In the genomic region with DNA sequence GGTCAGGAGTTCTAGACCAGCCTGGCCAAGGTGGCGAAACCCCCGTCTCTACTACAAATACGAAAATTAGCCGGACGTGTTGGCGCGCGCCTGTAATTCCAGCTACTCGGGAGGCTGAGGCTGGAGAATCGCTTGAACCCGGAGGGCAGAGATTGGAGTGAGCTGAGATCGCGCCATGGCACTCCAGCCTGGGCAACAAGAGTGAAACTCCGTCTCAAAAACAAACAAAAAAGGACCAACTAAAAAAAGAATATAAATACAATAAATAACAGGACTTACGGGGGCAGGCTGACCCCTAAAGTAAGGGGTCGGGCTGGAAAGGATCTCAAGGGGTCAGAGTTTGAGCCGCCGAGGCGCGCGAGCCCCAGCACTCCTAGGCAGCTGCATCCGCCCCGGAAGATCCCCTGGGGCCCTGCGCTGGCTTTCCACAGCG, we compare ENCODE assay signal across 8 cellular contexts. TPM values are rescaled to one million over a fixed set of nuclear protein-coding genes. Genes with fewer than 3 reads are reported as not detected.
DNase-seq lines count a peak whose midpoint lies in the region; ATAC-seq and TF ChIP-seq lines count a peak whose summit lies in the region.

No MANE protein-coding gene starts in this region.

- H3K9me3 ChIP-seq in SJCRH30 (replicated peaks): no peaks in the 10 kb centered on the region

- H3K4me3 ChIP-seq in SJCRH30 (peak overlapping the region; percentile 80), fibroblast of mammary gland (ENCODE audit: control insufficient read depth, low read depth, low read length) (peak overlapping the region; percentile 74), skeletal muscle cell (ENCODE audit: low read depth, low read length) (peak overlapping the region; percentile 94)

- H3K27me3 ChIP-seq in SJCRH30: no peaks in the 10 kb centered on the region

- ATAC-seq in GM18517 (IDR thresholded peaks at IDR 0.05; ENCODE audit: unreplicated experiment) (peak; percentile 4), HG02870 (IDR thresholded peaks at IDR 0.05; ENCODE audit: unreplicated experiment) (no peak)

- H3K36me3 ChIP-seq in SJCRH30: peaks cover 7% of the 10 kb centered on the region; the same call in 1 of the 2 replicates

- TF ChIP-seq CTCF in fibroblast of mammary gland (conservative IDR thresholded peaks at IDR 0.05; ENCODE audit: control insufficient read depth, insufficient read depth, low read depth, low read length): no peak

- H3K27ac ChIP-seq in SJCRH30: peak overlapping the region; percentile 62

- peaks cover 3% of the 10 kb centered on the region for H3K4me1 ChIP-seq in SJCRH30

- DNase-seq in SJCRH30: no peak
- no peak for DNase-seq in fibroblast of mammary gland (ENCODE audit: low read depth)
- DNase-seq in skeletal muscle cell (ENCODE audit: low read depth): no peak
- no peak for DNase-seq in anterior cingulate cortex (lab: John Stamatoyannopoulos, UW)
- no peak for DNase-seq in NCI-H1105 treated with DMSO at 0.1 percent for 48 hours (lab: John Stamatoyannopoulos, UW)
- no peak for DNase-seq in kidney tubule cell (ENCODE audit: low spot score)

RNA-seq across cellular contexts. Expression of a gene that starts 0.5 kb away (rescaled TPM):
- total RNA-seq in SJCRH30 (2014; rRNA removed; shearing (Covaris generic)): 96.4 and 105 TPM in 2 replicates

RNA-seq across cellular contexts. Expression of a gene that starts 3.3 kb away (rescaled TPM):
- total RNA-seq in SJCRH30 (2014; rRNA removed; shearing (Covaris generic)): not detected in 2 replicates

RNA-seq across cellular contexts. Expression of a gene that starts 30.4 kb away (rescaled TPM):
- total RNA-seq in SJCRH30 (2014; rRNA removed; shearing (Covaris generic)): 79.6 and 81.1 TPM in 2 replicates

RNA-seq across cellular contexts. Expression of a gene that starts 33.5 kb away (rescaled TPM):
- 4.0 and 5.0 TPM in 2 replicates for total RNA-seq in SJCRH30 (2014; rRNA removed; shearing (Covaris generic))
